ENCODE assay signal across 15 cellular contexts in the genomic region with DNA sequence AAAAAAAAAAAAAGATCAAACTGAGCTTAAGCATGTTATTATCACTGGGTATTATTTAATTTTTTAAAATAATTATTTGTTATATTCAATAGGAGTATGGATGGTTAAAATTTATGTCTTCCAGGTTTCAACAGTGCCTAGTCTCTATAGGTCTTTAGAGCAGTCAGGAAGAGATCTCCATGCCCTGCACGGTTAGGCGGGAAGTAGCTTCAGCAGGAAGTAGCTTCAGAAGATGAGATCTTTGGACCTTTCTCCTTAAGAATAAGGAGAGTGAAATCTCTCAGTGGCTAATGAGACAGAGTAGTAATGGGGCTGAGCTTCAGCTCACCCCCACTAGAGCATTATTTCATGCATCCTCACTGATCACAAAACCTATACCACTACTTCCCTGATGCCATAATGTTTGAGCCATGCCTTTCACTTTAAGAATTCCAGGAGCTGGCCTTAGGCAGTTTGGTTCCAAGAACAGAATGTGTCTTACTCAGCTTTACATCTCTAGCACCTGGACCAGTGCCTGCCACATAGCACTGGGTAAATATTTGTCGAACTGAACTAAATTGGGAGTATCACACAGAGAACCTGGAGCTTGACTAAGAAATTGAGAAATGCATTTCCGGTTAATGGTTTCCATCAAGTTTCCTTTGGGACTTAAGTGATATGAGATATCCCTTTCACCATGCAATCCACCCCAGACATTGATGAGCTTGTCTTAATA. TPM values are rescaled to one million over a fixed set of nuclear protein-coding genes. Genes with fewer than 3 reads are reported as not detected.
DNase-seq lines count a peak whose midpoint lies in the region; ATAC-seq and TF ChIP-seq lines count a peak whose summit lies in the region.
"Had no signal": no experiment of that assay in that cellular context is flagged by ENCODE, and none has a peak within 500 bp of the region (broad histone marks: within the 10 kb centered on the region; RNA-seq: fewer than 3 reads in every experiment).

No MANE protein-coding gene starts in this region.

- CTCF ChIA-PET in PC-9 (lab: Charles Lee) = interaction anchor here (0.5 kb wide), 1 partner anchor 12 kb away, joined by 3 read pairs; no protein-coding TSS in a partner anchor

- no peak for TF ChIP-seq CTCF in PC-9 (conservative IDR thresholded peaks at IDR 0.05)
- TF ChIP-seq CTCF in gastroesophageal sphincter (IDR thresholded peaks at IDR 0.05) = no peak
- TF ChIP-seq CTCF in thoracic aorta (IDR thresholded peaks at IDR 0.05) = no peak

- no TSS peak for BruUV-seq in PC-9 (replicated peaks; lab: Mats Ljungman, UMichigan)

- no peaks in the 10 kb centered on the region for H3K9me2 ChIP-seq in PC-9 (ENCODE audit: insufficient read depth)
- H3K9me2 ChIP-seq: SK-N-SH had no signal

- no peak overlapping the region for H2AFZ ChIP-seq in PC-9

- H3K27me3 ChIP-seq in PC-9 (ENCODE audit: insufficient read depth, low read depth) = no peaks in the 10 kb centered on the region
- no peaks in the 10 kb centered on the region for H3K27me3 ChIP-seq in gastroesophageal sphincter
- H3K27me3 ChIP-seq in thoracic aorta (replicated peaks; ENCODE audit: insufficient read depth) = no peaks in the 10 kb centered on the region
- H3K27me3 ChIP-seq: right atrium auricular region had no signal

- POLR2A ChIA-PET in PC-9 (lab: Charles Lee; ENCODE audit: unreplicated experiment) = interaction anchor here (0.5 to 0.6 kb wide), 3 partner anchors 31 to 1125 kb away, joined by 4 to 8 read pairs (median 5); no protein-coding TSS in a partner anchor

- peak; percentile 52 for DNase-seq in DMS53 (lab: John Stamatoyannopoulos, UW)
- no peak for DNase-seq in DMS53 treated with DMSO at 0.1 percent for 48 hours (lab: John Stamatoyannopoulos, UW; ENCODE audit: unreplicated experiment)
- peak; percentile 17 to 97 for DNase-seq in PC-9
- peak; percentile 40 for DNase-seq in thoracic aorta (ENCODE audit: low spot score)
- DNase-seq in activated CD8-positive, alpha-beta memory T cell treated with anti-CD3 and anti-CD28 coated beads, Interleukin-2, amount 50 U/mL, for 4 hours = no peak
- no peak for DNase-seq in NK-92 (lab: John Stamatoyannopoulos, UW; ENCODE audit: unreplicated experiment)
- DNase-seq: 8988T; activated CD8-positive, alpha-beta T cell treated with anti-CD3 and anti-CD28 coated beads, Interleukin-2, amount 10 ng/mL, durations not matched to agents 7 days and 5 days; C1 segment of cervical spinal cord; cerebellar nuclear complex; mesenchymal stem cell; SK-N-SH had no signal

- no peak for TF ChIP-seq POLR2A in gastroesophageal sphincter (IDR thresholded peaks at IDR 0.05)

- WGBS in gastroesophageal sphincter (ENCODE audit: low coverage in 1 of 2), 2 donors = 48 to 61% methylated on average over 3 to 4 of the region's 4 CpGs

- peak; percentile 90 for ATAC-seq in gastroesophageal sphincter
- peak; percentile 39 for ATAC-seq in thoracic aorta (ENCODE audit: insufficient number of reproducible peaks, low FRiP score, low read depth)
- ATAC-seq in GM18519 (IDR thresholded peaks at IDR 0.05; ENCODE audit: low FRiP score, unreplicated experiment) = no peak
- ATAC-seq: activated CD8-positive, alpha-beta T cell treated with anti-CD3 and anti-CD28 coated beads, Interleukin-2, amount 10 ng/mL, durations not matched to agents 7 days and 5 days had no signal

- intact Hi-C loops in PC-9 (cut with micrococcal nuclease; ENCODE audit: unreplicated experiment) = no loop called here

- H3K9me3 ChIP-seq in PC-9 (ENCODE audit: insufficient read depth, low read depth) (peaks cover 9% of the 10 kb centered on the region), gastroesophageal sphincter (no peaks in the 10 kb centered on the region), thoracic aorta (no peaks in the 10 kb centered on the region)
- H3K9me3 ChIP-seq: right atrium auricular region had no signal

- H3K36me3 ChIP-seq in PC-9 (ENCODE audit: low read depth) (no peaks in the 10 kb centered on the region), gastroesophageal sphincter (no peaks in the 10 kb centered on the region), thoracic aorta (no peaks in the 10 kb centered on the region)
- H3K36me3 ChIP-seq: right atrium auricular region had no signal

- peak overlapping the region; percentile 33 for H3K4me2 ChIP-seq in PC-9
- H3K4me2 ChIP-seq: SK-N-SH had no signal

- H3K4me1 ChIP-seq in PC-9 (replicated peaks; ENCODE audit: insufficient read depth) (peaks cover 45% of the 10 kb centered on the region), gastroesophageal sphincter (peaks cover 0 to 52% (median 13%) of the 10 kb centered on the region in 3 donors), thoracic aorta (ENCODE audit: control insufficient read depth in 1 of 2, low read depth in 2 of 2) (peaks cover 0 to 26% of the 10 kb centered on the region in 2 donors)
- H3K4me1 ChIP-seq: right atrium auricular region had no signal

- TF ChIP-seq EP300 in gastroesophageal sphincter (IDR thresholded peaks at IDR 0.05) = no peak

- H4K20me1 ChIP-seq in PC-9 (ENCODE audit: insufficient read depth) = no peaks in the 10 kb centered on the region

- H3K4me3 ChIP-seq in PC-9 (no peak overlapping the region), gastroesophageal sphincter (no peak overlapping the region), thoracic aorta (no peak overlapping the region)
- H3K4me3 ChIP-seq: right atrium auricular region had no signal

- H3K27ac ChIP-seq in PC-9 (peak overlapping the region; percentile 2; the same call in 1 of the 2 replicates), gastroesophageal sphincter (peak overlapping the region; percentile 38 to 76 (median 74)), thoracic aorta (peak overlapping the region; percentile 45 to 58)
- H3K27ac ChIP-seq: right atrium auricular region had no signal

- H3F3A ChIP-seq in PC-9 (ENCODE audit: insufficient read depth, low read depth) = peaks cover 36% of the 10 kb centered on the region

- H3K79me2 ChIP-seq in PC-9 (ENCODE audit: low read depth) = no peaks in the 10 kb centered on the region

RNA-seq across cellular contexts. Expression of a gene that starts 43.5 kb away (rescaled TPM):
- 17.4 and 19.4 TPM in 2 replicates for total RNA-seq in PC-9 (2021)
- 100 to 1,000 TPM in 1 of 4 donors, 10 to 100 TPM in 3; 84.5 to 104 (median 94.1) TPM for total RNA-seq in gastroesophageal sphincter
- 100 to 1,000 TPM in 1 of 2 donors, 10 to 100 TPM in 1; 91.1 to 112 TPM for total RNA-seq in thoracic aorta

Comparison
In these comparisons a context has a peak if more than half of its experiments do, and no peak if none do; other contexts are left out.
1. DNase-seq: peak in DMS53 (single experiment), PC-9 (2 of 2) and thoracic aorta (single experiment); none in DMS53 treated with DMSO at 0.1 percent for 48 hours (single experiment), activated CD8-positive, alpha-beta memory T cell treated with anti-CD3 and anti-CD28 coated beads, Interleukin-2, amount 50 U/mL, for 4 hours (single experiment) and NK-92 (single experiment).
2. H3K27ac ChIP-seq: peak in every context shown above with its lines; median percentile 74 in gastroesophageal sphincter; 52 in thoracic aorta; 2 in PC-9.